ENCODE assay signal across 16 cellular contexts in genomic region chr1:101039245-101039644, GRCh38.
"Had no signal": no experiment of that assay in that cellular context is flagged by ENCODE, and none has a peak within 500 bp of the region (broad histone marks: within the 10 kb centered on the region; RNA-seq: fewer than 3 reads in every experiment).

No MANE protein-coding gene starts in this region.

- H3K27me3 ChIP-seq: heart left ventricle, neutrophil, stomach had no signal

- H3K36me3 ChIP-seq: neutrophil, thoracic aorta had no signal

- H3K27ac ChIP-seq: heart left ventricle, neutrophil, psoas muscle, stomach, thoracic aorta had no signal

- H3K4me3 ChIP-seq: heart left ventricle, mucosa of descending colon, psoas muscle, stomach, thoracic aorta had no signal

- H3K9me3 ChIP-seq: neutrophil, thoracic aorta had no signal

- H3K4me1 ChIP-seq: psoas muscle, stomach had no signal

- FAIRE-seq: frontal cortex, islet of Langerhans had no signal

- DNase-seq: activated CD4-positive, alpha-beta memory T cell treated with anti-CD3 and anti-CD28 coated beads, Interleukin-2, amount 10 ng/mL, durations not matched to agents 7 days and 5 days; cerebellar nuclear complex; dermis blood vessel endothelial cell; heart left ventricle; mucosa of descending colon; naive thymus-derived CD8-positive, alpha-beta T cell; psoas muscle; stimulated activated CD4-positive, alpha-beta T cell treated with anti-CD3 and anti-CD28 coated beads, Interleukin-12 subunit alpha, Interleukin-12 subunit beta, amount 100 ng/mL, for 4 hours; stimulated activated CD4-positive, alpha-beta T cell treated with anti-CD3 and anti-CD28 coated beads, Interleukin-2, amount 100 ng/mL, for 48 hours; stomach; T-helper 9 cell had no signal

- ATAC-seq: heart left ventricle; left lobe of liver; mucosa of descending colon; naive thymus-derived CD8-positive, alpha-beta T cell; psoas muscle had no signal
